ENCODE assay signal across 12 cellular contexts in the genomic region with DNA sequence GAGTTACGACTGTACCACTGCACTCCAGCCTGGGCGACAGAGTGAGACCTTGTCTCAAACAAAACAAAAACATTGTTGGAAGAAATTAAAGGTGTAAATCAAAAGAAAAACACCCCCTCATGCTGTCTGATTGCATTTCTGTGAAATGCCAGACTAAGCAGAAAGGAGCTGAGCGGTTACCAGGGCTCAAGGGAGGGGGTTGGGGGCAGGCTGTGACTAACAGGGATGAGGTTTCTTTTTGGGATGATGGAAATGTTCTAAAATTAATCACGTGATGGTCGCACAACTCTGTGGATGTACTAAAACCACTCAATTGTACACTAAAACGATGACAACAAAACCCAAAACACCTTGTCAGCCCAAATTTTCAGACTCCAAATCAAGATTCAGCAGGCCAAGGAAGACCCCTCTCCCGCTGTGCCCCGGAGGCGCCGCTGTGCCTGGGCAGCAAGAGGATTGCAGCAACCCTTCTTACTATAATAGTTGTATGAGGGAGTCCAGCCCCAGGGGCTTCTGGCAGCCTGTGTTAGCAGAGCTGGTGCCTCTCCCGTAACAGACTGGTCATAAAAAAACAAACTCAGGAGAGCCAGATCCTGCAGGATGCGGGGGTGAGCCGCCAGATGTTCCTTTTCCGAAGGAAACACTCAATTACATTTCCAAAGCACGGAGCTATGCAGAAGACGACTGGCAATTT. TPM values are rescaled to one million over a fixed set of nuclear protein-coding genes. Genes with fewer than 3 reads are reported as not detected.
DNase-seq lines count a peak whose midpoint lies in the region; ATAC-seq and TF ChIP-seq lines count a peak whose summit lies in the region.
"Had no signal": no experiment of that assay in that cellular context is flagged by ENCODE, and none has a peak within 500 bp of the region (broad histone marks: within the 10 kb centered on the region; RNA-seq: fewer than 3 reads in every experiment).

No MANE protein-coding gene starts in this region.

- H3K4me3 ChIP-seq in dorsolateral prefrontal cortex (peak overlapping the region in 2 of 59 donors; percentile 8 to 15), lung (no peak overlapping the region), thoracic aorta (no peak overlapping the region)

- WGBS in lung, 2 donors = 74 to 83% methylated on average over 16 of the region's 16 CpGs

- TF ChIP-seq CTCF in dorsolateral prefrontal cortex (IDR thresholded peaks at IDR 0.05 in 54 of 56, conservative IDR thresholded peaks at IDR 0.05 in 2 of 56; ENCODE audit: low read depth in 1 of 56, partially characterized antibody in 56 of 56) (no peak), lung (IDR thresholded peaks at IDR 0.05; ENCODE audit: control extremely low read depth, extremely low read depth) (no peak), thoracic aorta (IDR thresholded peaks at IDR 0.05) (no peak), natural killer cell (IDR thresholded peaks at IDR 0.05) (no peak), GM20000 (IDR thresholded peaks at IDR 0.05; ENCODE audit: extremely low read depth, missing control alignments) (no peak)

- intact Hi-C loops in dorsolateral prefrontal cortex (cut with DNase I) (no loop called here), natural killer cell (cut with micrococcal nuclease) (no loop called here)

- DNase-seq in NCI-H524 (lab: John Stamatoyannopoulos, UW) = peak; percentile 24 to 63
- no peak for DNase-seq in NCI-H524 treated with DMSO at 0.1 percent for 48 hours (lab: John Stamatoyannopoulos, UW)
- DNase-seq in dorsolateral prefrontal cortex = peak in 1 of 10 donors; percentile 37
- DNase-seq in lung (ENCODE audit: low spot score) = peak; percentile 37
- DNase-seq in thoracic aorta (ENCODE audit: low spot score) = no peak
- no peak for DNase-seq in natural killer cell
- DNase-seq in GM20000 (ENCODE audit: low spot score) = no peak
- no peak for DNase-seq in NAMALWA (ENCODE audit: low spot score)
- DNase-seq: NCI-H1092, PC-3 had no signal

- H3K27ac ChIP-seq in dorsolateral prefrontal cortex (peak overlapping the region in 36 of 59 donors; percentile 0 to 85 (median 46)), lung (ENCODE audit: low read depth in 1 of 2, low read length in 1 of 2) (no peak overlapping the region), thoracic aorta (peak overlapping the region; percentile 15 to 25)
- H3K27ac ChIP-seq: 22Rv1, neutrophil had no signal

- H3K4me1 Mint-ChIP-seq in natural killer cell = peaks cover 4 to 7% of the 10 kb centered on the region in 2 donors

- H3K27me3 ChIP-seq in dorsolateral prefrontal cortex (no peaks in the 10 kb centered on the region), lung (ENCODE audit: control insufficient read depth, insufficient read depth) (no peaks in the 10 kb centered on the region), thoracic aorta (replicated peaks; ENCODE audit: insufficient read depth) (no peaks in the 10 kb centered on the region)
- H3K27me3 ChIP-seq: neutrophil had no signal

- ATAC-seq in lung (ENCODE audit: insufficient read depth, low FRiP score) = peak; percentile 13
- no peak for ATAC-seq in thoracic aorta (ENCODE audit: insufficient number of reproducible peaks, low FRiP score, low read depth)
- ATAC-seq in natural killer cell = no peak
- ATAC-seq: PC-3 had no signal

- no peaks in the 10 kb centered on the region for H3K9me3 ChIP-seq in lung (ENCODE audit: control insufficient read depth in 2 of 2, insufficient read depth in 1 of 2, low read length in 1 of 2)
- H3K9me3 ChIP-seq in thoracic aorta = no peaks in the 10 kb centered on the region
- H3K9me3 ChIP-seq: neutrophil had no signal

- H3K36me3 ChIP-seq in lung (ENCODE audit: control insufficient read depth in 2 of 2, insufficient read depth in 2 of 2, low read length in 2 of 2) (peaks cover 3 to 49% of the 10 kb centered on the region in 2 donors), thoracic aorta (peaks cover 30% of the 10 kb centered on the region)

- H3K4me3 Mint-ChIP-seq in natural killer cell = no peak overlapping the region

- no peaks in the 10 kb centered on the region for H3K36me3 Mint-ChIP-seq in natural killer cell

- H3K27me3 Mint-ChIP-seq in natural killer cell (ENCODE audit: low read depth in 2 of 2) = no peaks in the 10 kb centered on the region

- H3K27ac Mint-ChIP-seq in natural killer cell = no peak overlapping the region

- no peaks in the 10 kb centered on the region for H3K4me1 ChIP-seq in lung (ENCODE audit: control insufficient read depth in 2 of 2, insufficient read depth in 2 of 2, low read length in 2 of 2)
- H3K4me1 ChIP-seq in thoracic aorta (ENCODE audit: control insufficient read depth in 1 of 2, low read depth in 2 of 2) = peaks cover 4 to 19% of the 10 kb centered on the region in 2 donors

- no peaks in the 10 kb centered on the region for H3K9me3 Mint-ChIP-seq in natural killer cell

RNA-seq across cellular contexts. Expression of a gene that starts 20.9 kb away (rescaled TPM):
- total RNA-seq in dorsolateral prefrontal cortex = 10 to 100 TPM in 113 of 120 experiments, 1 to 10 TPM in 7; 7.5 to 55.0 (median 19.2) TPM
- 100 to 1,000 TPM; 333 to 360 TPM for total RNA-seq in lung
- polyA plus RNA-seq in lung = 100 to 1,000 TPM in 1 of 2 donors, 10 to 100 TPM in 1; 90.2 to 113 TPM
- 10 to 100 TPM in 1 of 2 donors, 1 to 10 TPM in 1; 8.5 to 48.7 TPM for total RNA-seq in thoracic aorta
- 10 to 100 TPM; 34.0 to 41.6 (median 38.3) TPM for total RNA-seq in natural killer cell

RNA-seq across cellular contexts. Expression of a gene that starts 30.3 kb away (rescaled TPM):
- total RNA-seq in dorsolateral prefrontal cortex (10 to 100 TPM in 11 of 120 experiments, 1 to 10 TPM in 109; 3.0 to 14.3 (median 7.2) TPM), lung (1 to 10 TPM; 6.3 to 7.2 TPM), thoracic aorta (10 to 100 TPM; 13.3 to 13.6 TPM), natural killer cell (10 to 100 TPM; 21.1 to 26.3 (median 24.2) TPM)
- 1 to 10 TPM; 3.3 to 5.0 TPM for polyA plus RNA-seq in lung

RNA-seq across cellular contexts. Expression of a gene that starts 31.3 kb away (rescaled TPM):
- 100 to 1,000 TPM in 119 of 120 experiments, 10 to 100 TPM in 1; 98.5 to 237 (median 172) TPM for total RNA-seq in dorsolateral prefrontal cortex
- 100 to 1,000 TPM in 1 of 2 donors, 10 to 100 TPM in 1; 52.5 to 219 TPM for total RNA-seq in lung
- 100 to 1,000 TPM; 337 to 344 TPM for polyA plus RNA-seq in lung
- total RNA-seq in thoracic aorta = 100 to 1,000 TPM in 1 of 2 donors, 10 to 100 TPM in 1; 83.2 to 177 TPM
- total RNA-seq in natural killer cell = 100 to 1,000 TPM; 111 to 115 (median 113) TPM

RNA-seq across cellular contexts. Expression of a gene that starts 43.0 kb away (rescaled TPM):
- total RNA-seq in dorsolateral prefrontal cortex (100 to 1,000 TPM in 31 of 120 experiments, 10 to 100 TPM in 89; 71.9 to 120 (median 93.1) TPM), lung (10 to 100 TPM; 60.4 to 67.7 TPM), thoracic aorta (100 to 1,000 TPM in 1 of 2 donors, 10 to 100 TPM in 1; 51.4 to 101 TPM), natural killer cell (10 to 100 TPM; 73.9 to 95.2 (median 89.7) TPM)
- 10 to 100 TPM; 33.6 to 49.4 TPM for polyA plus RNA-seq in lung

Comparison
In these comparisons a context has a peak if more than half of its experiments do, and no peak if none do; other contexts are left out.
1. DNase-seq: peak in NCI-H524 (2 of 2) and lung (single experiment); none in NCI-H524 treated with DMSO at 0.1 percent for 48 hours (single experiment), thoracic aorta (single experiment), natural killer cell (single experiment), GM20000 (single experiment) and NAMALWA (single experiment).
2. H3K27ac ChIP-seq: peak in dorsolateral prefrontal cortex (36 of 59) and thoracic aorta (2 of 2); none in lung (0 of 2).
3. RNA of a gene that starts 20.9 kb away (total RNA-seq): 333 to 360 TPM in lung; 8.5 to 48.7 TPM in thoracic aorta, 34.0 to 41.6 TPM in natural killer cell and 7.5 to 55.0 TPM in dorsolateral prefrontal cortex; every median in the first group is over 4 times any median in the second.